23 cellular contexts compared by ENCODE assay signal in the genomic region with DNA sequence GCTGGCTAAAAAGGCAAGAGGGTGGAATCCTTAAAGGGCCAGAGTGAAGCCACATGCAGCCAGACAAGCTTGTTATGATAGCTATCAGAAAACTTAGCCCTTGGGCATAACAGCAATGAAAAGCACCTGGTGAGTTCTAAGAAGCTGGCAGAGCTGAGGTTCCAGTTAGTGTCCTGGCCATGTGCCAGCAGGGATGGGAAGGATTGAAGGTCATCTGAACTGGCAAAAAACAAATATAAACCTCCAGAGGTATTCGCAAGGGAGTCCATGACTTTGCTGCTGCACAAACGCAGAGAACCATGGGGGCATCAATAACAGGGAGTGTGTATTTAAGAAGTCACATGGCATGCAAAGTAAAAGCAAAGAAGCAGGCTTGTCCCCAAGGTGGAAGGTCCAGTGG.
"Had no signal": no experiment of that assay in that cellular context is flagged by ENCODE, and none has a peak within 500 bp of the region (broad histone marks: within the 10 kb centered on the region; RNA-seq: fewer than 3 reads in every experiment).

No MANE protein-coding gene starts in this region.

- DNase-seq: IMR-90, Karpas-422, KG1, MG63, NCI-H1092, NCI-H1105 treated with DMSO at 0.1 percent for 48 hours, NCI-H1417 treated with DMSO at 0.1 percent for 48 hours, NCI-H146, NCI-H1694 treated with DMSO at 0.1 percent for 48 hours, NCI-H1930, NCI-H2081, NCI-H2107, NCI-H2171 treated with DMSO at 0.1 percent for 48 hours, NCI-H345, NCI-H446 treated with DMSO at 0.1 percent for 48 hours, NCI-H510A treated with DMSO at 0.1 percent for 48 hours, NCI-H82, Right ventricle myocardium superior, RPMI8226, SIG-M5 had no signal

- ATAC-seq: HepG2 had no signal

- H3K27ac ChIP-seq: SJSA1, SK-N-MC had no signal
